In the genomic region with DNA sequence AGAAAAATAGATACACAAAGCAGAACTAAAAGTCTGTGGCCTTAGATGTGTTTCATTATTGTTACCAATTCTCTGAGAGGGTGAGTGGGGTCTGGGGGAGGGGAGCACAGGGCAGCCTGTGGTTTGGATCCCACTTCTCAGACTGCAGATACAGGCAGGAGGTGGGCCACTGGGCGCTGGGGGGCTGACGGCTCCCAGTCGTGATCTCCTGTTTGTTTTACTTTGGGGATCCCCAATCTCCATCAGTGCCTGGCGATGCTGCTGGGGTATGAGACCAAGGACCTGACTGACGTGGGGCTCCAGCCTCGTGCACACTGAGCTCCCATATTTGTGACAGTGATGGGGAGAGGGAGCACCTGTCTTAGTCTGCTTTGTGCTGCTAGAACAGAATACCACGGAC, we compare ENCODE assay signal across 19 cellular contexts. TPM values are rescaled to one million over a fixed set of nuclear protein-coding genes. Genes with fewer than 3 reads are reported as not detected.
A peak's percentile ranks its signal among the peaks of the same experiment; 100 is the strongest.
DNase-seq lines count a peak whose midpoint lies in the region; ATAC-seq, FAIRE-seq and TF ChIP-seq lines count a peak whose summit lies in the region.
"Had no signal": no experiment of that assay in that cellular context is flagged by ENCODE, and none has a peak within 500 bp of the region (broad histone marks: within the 10 kb centered on the region; RNA-seq: fewer than 3 reads in every experiment).

No MANE protein-coding gene starts in this region.

- no peak for TF ChIP-seq EP300 in transverse colon (IDR thresholded peaks at IDR 0.05; ENCODE audit: low read depth)

- in situ Hi-C loops in transverse colon (cut with MboI; ENCODE audit: low pct_ligation_motif_present in 1 of 4, low pct_unique_long_range_greater_than_20kb in 1 of 4, low sequenced_read_pairs in 3 of 4): no loop called here

- no peaks in the 10 kb centered on the region for H3K36me3 Mint-ChIP-seq in brain
- H3K36me3 Mint-ChIP-seq in neural progenitor cell: no peaks in the 10 kb centered on the region
- H3K36me3 Mint-ChIP-seq in osteocyte (ENCODE audit: unreplicated experiment): no peaks in the 10 kb centered on the region
- H3K36me3 Mint-ChIP-seq: CD4-positive, alpha-beta memory T cell had no signal

- no peak overlapping the region for H3K4me3 ChIP-seq in kidney (ENCODE audit: low read length in 2 of 2)
- no peak overlapping the region for H3K4me3 ChIP-seq in neural progenitor cell
- H3K4me3 ChIP-seq in transverse colon: no peak overlapping the region

- peaks cover 13% of the 10 kb centered on the region for H3F3A ChIP-seq in neural progenitor cell (ENCODE audit: low read depth)

- no peak overlapping the region for H3K4me3 Mint-ChIP-seq in brain
- peak overlapping the region; percentile 28 for H3K4me3 Mint-ChIP-seq in neural progenitor cell
- no peak overlapping the region for H3K4me3 Mint-ChIP-seq in osteocyte (ENCODE audit: unreplicated experiment)
- H3K4me3 Mint-ChIP-seq: CD4-positive, alpha-beta memory T cell had no signal

- H3K27me3 Mint-ChIP-seq in brain (peaks cover 55% of the 10 kb centered on the region), neural progenitor cell (ENCODE audit: insufficient read depth, low read depth) (peaks cover 13% of the 10 kb centered on the region), osteocyte (ENCODE audit: unreplicated experiment) (peaks cover 59% of the 10 kb centered on the region)
- H3K27me3 Mint-ChIP-seq: CD4-positive, alpha-beta memory T cell had no signal

- TF ChIP-seq CTCF in brain (conservative IDR thresholded peaks at IDR 0.05) (no peak), kidney (IDR thresholded peaks at IDR 0.05; ENCODE audit: borderline replicate concordance, extremely low read depth, insufficient read depth) (no peak), neural progenitor cell (IDR thresholded peaks at IDR 0.05) (no peak), transverse colon (IDR thresholded peaks at IDR 0.05) (no peak), osteocyte (IDR thresholded peaks at IDR 0.05) (no peak)

- no peak for ATAC-seq in left ventricle myocardium superior

- DNase-seq in kidney (peak; percentile 61), neural progenitor cell (ENCODE audit: low spot score) (no peak), transverse colon (no peak), osteocyte (ENCODE audit: extremely low spot score, unreplicated experiment) (no peak), HUDEP-2 (lab: John Stamatoyannopoulos, UW; ENCODE audit: unreplicated experiment in 76 of 76) (no peak), left ventricle myocardium superior (no peak), kidney tubule cell (ENCODE audit: low spot score) (no peak)
- DNase-seq: CD4-positive, alpha-beta memory T cell; EL; GOT3; H9 had no signal

- H3K4me1 Mint-ChIP-seq in brain (peaks cover 55% of the 10 kb centered on the region), neural progenitor cell (peaks cover 81% of the 10 kb centered on the region), osteocyte (ENCODE audit: unreplicated experiment) (no peaks in the 10 kb centered on the region)

- no peaks in the 10 kb centered on the region for H3K79me2 ChIP-seq in neural progenitor cell (ENCODE audit: low read depth)

- 74 to 100% methylated on average over 1 to 7 of the region's 7 CpGs for whole genome bisulfite sequencing in transverse colon (ENCODE audit: low coverage in 1 of 2), 2 donors

- intact Hi-C loops in kidney (cut with DNase I): no loop called here
- intact Hi-C loops in transverse colon (cut with DNase I; ENCODE audit: low total_unique reads): no loop called here
- intact Hi-C loops in left ventricle myocardium superior (cut with micrococcal nuclease): no loop called here

- H3K27ac Mint-ChIP-seq in brain: peak overlapping the region in 3 of 5 experiments; percentile 26 to 89 (median 55)
- H3K27ac Mint-ChIP-seq in neural progenitor cell: peak overlapping the region; percentile 74
- H3K27ac Mint-ChIP-seq in osteocyte (ENCODE audit: unreplicated experiment): no peak overlapping the region

- no peak overlapping the region for H2AFZ ChIP-seq in neural progenitor cell (replicated peaks)

- H3K9ac ChIP-seq in kidney (ENCODE audit: low read length in 2 of 2): no peak overlapping the region
- no peak overlapping the region for H3K9ac ChIP-seq in neural progenitor cell

- H3K36me3 ChIP-seq in kidney (ENCODE audit: control insufficient read depth in 1 of 2, insufficient read depth in 2 of 2, low read length in 2 of 2) (no peaks in the 10 kb centered on the region), neural progenitor cell (no peaks in the 10 kb centered on the region), transverse colon (no peaks in the 10 kb centered on the region)
- H3K36me3 ChIP-seq: BE2C had no signal

- H3K4me2 ChIP-seq in neural progenitor cell: no peak overlapping the region

- no peak for TF ChIP-seq POLR2A in transverse colon (IDR thresholded peaks at IDR 0.05)

- FAIRE-seq in kidney (lab: Jason Lieb, UNC): no peak
- FAIRE-seq: A204.1, G401.6, GM12891 had no signal

- H3K9me3 ChIP-seq in kidney (ENCODE audit: control insufficient read depth in 1 of 2, low read length in 2 of 2) (no peaks in the 10 kb centered on the region), neural progenitor cell (ENCODE audit: low read depth) (no peaks in the 10 kb centered on the region), transverse colon (no peaks in the 10 kb centered on the region)
- H3K9me3 ChIP-seq: BE2C had no signal

- no peak overlapping the region for H3K27ac ChIP-seq in kidney (ENCODE audit: low read depth in 2 of 2, low read length in 2 of 2)
- H3K27ac ChIP-seq in neural progenitor cell: no peak overlapping the region
- H3K27ac ChIP-seq in transverse colon: peak overlapping the region in 3 of 4 donors; percentile 36 to 53 (median 39)
- H3K27ac ChIP-seq: C4-2B had no signal

- H3K9me3 Mint-ChIP-seq in brain: no peaks in the 10 kb centered on the region
- no peaks in the 10 kb centered on the region for H3K9me3 Mint-ChIP-seq in neural progenitor cell
- H3K9me3 Mint-ChIP-seq in osteocyte (ENCODE audit: unreplicated experiment): no peaks in the 10 kb centered on the region
- H3K9me3 Mint-ChIP-seq: CD4-positive, alpha-beta memory T cell; H9 had no signal

- peaks cover 28% of the 10 kb centered on the region for H4K20me1 ChIP-seq in neural progenitor cell (ENCODE audit: low read depth)

- H3K4me1 ChIP-seq in kidney (ENCODE audit: control insufficient read depth in 1 of 2, insufficient read depth in 1 of 2, low read depth in 1 of 2, low read length in 2 of 2): peaks cover 3 to 21% of the 10 kb centered on the region in 2 donors
- peaks cover 24% of the 10 kb centered on the region for H3K4me1 ChIP-seq in neural progenitor cell
- peaks cover 6 to 23% (median 9%) of the 10 kb centered on the region in 4 donors for H3K4me1 ChIP-seq in transverse colon

- H3K27me3 ChIP-seq in neural progenitor cell: peaks cover 69% of the 10 kb centered on the region
- no peaks in the 10 kb centered on the region for H3K27me3 ChIP-seq in transverse colon
- H3K27me3 ChIP-seq: BE2C had no signal

RNA-seq across cellular contexts. Expression of a gene that starts 54.9 kb away (rescaled TPM):
- polyA plus RNA-seq in brain (ENCODE audit: insufficient read depth, low read depth, low replicate concordance) (not detected), kidney (ENCODE audit: insufficient read depth, low read depth, low replicate concordance) (0.17 TPM)
- total RNA-seq in kidney (3.1 TPM), neural progenitor cell (ENCODE audit: low replicate concordance) (not detected in 2 replicates), transverse colon (under 1 TPM in 2 of 4 donors, not detected in 2; 0.14 to 0.64 TPM), osteocyte (not detected in 2 replicates), left ventricle myocardium superior (not detected)
- total RNA-seq: H9, HT1080 had no signal
- polyA plus RNA-seq: AG04450 had no signal

Comparison
In these comparisons a context has a peak if more than half of its experiments do, and no peak if none do; other contexts are left out.
1. H3K27ac ChIP-seq: peak in transverse colon (3 of 4); none in kidney (0 of 2) and neural progenitor cell (single experiment).